ENCODE assay signal across 8 cellular contexts in the genomic region with DNA sequence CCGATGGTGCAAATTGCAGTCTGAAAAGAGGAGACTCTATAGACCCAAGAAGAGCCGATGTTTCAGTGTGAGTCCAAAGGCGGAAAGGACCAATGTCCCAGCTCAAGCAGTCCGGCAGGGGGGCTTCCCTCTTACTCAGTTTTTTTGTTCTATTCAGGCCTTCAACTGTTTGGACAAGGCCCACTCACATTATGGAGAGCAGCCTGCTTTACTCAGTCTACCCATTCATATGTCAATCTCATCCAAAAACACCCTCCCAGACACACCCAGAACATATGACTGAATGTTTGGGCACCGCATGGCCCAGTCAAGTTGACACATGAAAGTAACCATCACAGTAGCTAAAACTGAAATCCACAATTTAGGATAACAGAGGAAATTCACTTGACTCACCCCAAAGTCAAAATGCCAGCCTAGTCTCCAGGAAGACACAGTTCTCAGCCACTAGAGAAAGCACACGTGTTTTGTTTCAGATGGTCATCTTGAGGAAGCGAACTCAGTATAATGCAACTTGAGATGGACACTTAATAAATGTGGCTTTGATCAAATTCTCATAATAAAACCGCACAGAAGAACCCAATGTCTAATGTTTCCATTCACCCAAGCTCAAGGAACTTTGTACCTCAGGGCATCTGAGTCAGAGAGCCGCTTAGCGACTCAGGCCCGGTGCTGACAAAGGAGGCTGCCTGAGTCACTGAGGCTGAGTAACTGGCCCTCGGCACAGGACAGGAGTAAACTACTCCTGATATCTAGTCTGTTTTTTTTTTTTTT. TPM values are rescaled to one million over a fixed set of nuclear protein-coding genes. Genes with fewer than 3 reads are reported as not detected.
DNase-seq lines count a peak whose midpoint lies in the region; ATAC-seq and TF ChIP-seq lines count a peak whose summit lies in the region.

No MANE protein-coding gene starts in this region.

- TF ChIP-seq CTCF in coronary artery (IDR thresholded peaks at IDR 0.05) (no peak), ovary (IDR thresholded peaks at IDR 0.05) (no peak), MM.1S (IDR thresholded peaks at IDR 0.05; ENCODE audit: low read length) (no peak)

- H3K9me2 ChIP-seq in MM.1S (replicated peaks; ENCODE audit: insufficient read depth, low read length): no peaks in the 10 kb centered on the region

- peak; percentile 92 for DNase-seq in AG08395 (ENCODE audit: low spot score)
- peak; percentile 100 for DNase-seq in M059J (ENCODE audit: low read depth)
- no peak for DNase-seq in coronary artery (ENCODE audit: low spot score)
- DNase-seq in ovary: peak in 2 of 5 donors; percentile 66 to 78
- no peak for DNase-seq in CD1c-positive myeloid dendritic cell (ENCODE audit: extremely low spot score)
- DNase-seq in MM.1S: no peak

- H3K4me1 ChIP-seq in ovary (ENCODE audit: insufficient read depth) (peaks cover 12% of the 10 kb centered on the region), MM.1S (ENCODE audit: low read length) (peaks cover 3% of the 10 kb centered on the region; the same call in 1 of the 2 replicates)

- no peak overlapping the region for H3K9ac ChIP-seq in MM.1S (ENCODE audit: low read length)

- H4K20me1 ChIP-seq in MM.1S (ENCODE audit: insufficient read depth, low read length): no peaks in the 10 kb centered on the region

- WGBS in ovary, 3 donors: 13 to 36% (median 21%) methylated on average over 12 of the region's 12 CpGs

- H2AFZ ChIP-seq in MM.1S (ENCODE audit: low read length): no peak overlapping the region

- no peak for TF ChIP-seq POLR2A in ovary (IDR thresholded peaks at IDR 0.05)

- H3K9me3 ChIP-seq in ovary (no peaks in the 10 kb centered on the region), MM.1S (replicated peaks; ENCODE audit: insufficient read depth, low read length) (no peaks in the 10 kb centered on the region)

- H3F3A ChIP-seq in MM.1S (ENCODE audit: insufficient read depth, low read length): no peaks in the 10 kb centered on the region

- H3K27ac ChIP-seq in coronary artery (peak overlapping the region in 1 of 2 donors; percentile 24), ovary (peak overlapping the region; percentile 86 to 98), MM.1S (ENCODE audit: low read length) (no peak overlapping the region)

- no peak overlapping the region for H3K4me2 ChIP-seq in MM.1S (ENCODE audit: low read depth, low read length)

- intact Hi-C loops in ovary (cut with DNase I): loop anchor here in 2 of 4 donors (5.0 to 10.0 kb wide), 2 partner anchors 41 to 98 kb away; no protein-coding TSS in a partner anchor

- H3K27me3 ChIP-seq in ovary: no peaks in the 10 kb centered on the region
- no peaks in the 10 kb centered on the region for H3K27me3 ChIP-seq in MM.1S (replicated peaks; ENCODE audit: insufficient read depth, low read length)

- H3K79me2 ChIP-seq in MM.1S (ENCODE audit: low read length): no peaks in the 10 kb centered on the region

- H3K36me3 ChIP-seq in ovary (no peaks in the 10 kb centered on the region), MM.1S (replicated peaks; ENCODE audit: insufficient read depth, low read length) (no peaks in the 10 kb centered on the region)

- no peak for TF ChIP-seq EP300 in ovary (IDR thresholded peaks at IDR 0.05)

- H3K4me3 ChIP-seq in coronary artery (peak overlapping the region; percentile 5), ovary (peak overlapping the region; percentile 98), MM.1S (ENCODE audit: low read length) (no peak overlapping the region)

- no peak for ATAC-seq in GM18502 (IDR thresholded peaks at IDR 0.05; ENCODE audit: poor library complexity, unreplicated experiment)
- ATAC-seq in HG03442 (IDR thresholded peaks at IDR 0.05; ENCODE audit: unreplicated experiment): no peak

RNA-seq across cellular contexts. Expression of gene FHL2, which starts 2.4 kb away (rescaled TPM):
- total RNA-seq in M059J (2014; rRNA removed; shearing (Covaris generic)): 146 and 164 TPM in 2 replicates
- 1,000 to 10,000 TPM in 1 of 7 donors, 100 to 1,000 TPM in 6; 300 to 1,049 (median 495) TPM for total RNA-seq in ovary
- 100 to 1,000 TPM; 320 to 628 TPM for polyA plus RNA-seq in ovary

RNA-seq across cellular contexts. Expression of gene C2orf49, which starts 59.1 kb away (rescaled TPM):
- 19.2 and 22.0 TPM in 2 replicates for total RNA-seq in M059J (2014; rRNA removed; shearing (Covaris generic))
- 10 to 100 TPM; 12.9 to 32.5 (median 20.3) TPM for total RNA-seq in ovary
- 10 to 100 TPM; 12.6 to 27.2 TPM for polyA plus RNA-seq in ovary

Comparison
In these comparisons a context has a peak if more than half of its experiments do, and no peak if none do; other contexts are left out.
1. DNase-seq: peak in AG08395 (single experiment) and M059J (single experiment); none in coronary artery (single experiment), CD1c-positive myeloid dendritic cell (single experiment) and MM.1S (single experiment).